3 cellular contexts compared by ENCODE assay signal in genomic region chr4:98242063-98242462, GRCh38.
"Had no signal": no experiment of that assay in that cellular context is flagged by ENCODE, and none has a peak within 500 bp of the region (broad histone marks: within the 10 kb centered on the region; RNA-seq: fewer than 3 reads in every experiment).

No MANE protein-coding gene starts in this region.

- H3K4me3 ChIP-seq: GM12878 had no signal

- ATAC-seq: GM12878 had no signal

- DNase-seq: GDM1, GF-D8 had no signal
